In genomic region chr5:177516601-177517568, GRCh38 we compare ENCODE assay signal across 1 cellular context.
TF ChIP-seq lines count a peak whose summit lies in the region.

DDX41 (minus strand) TSS chr5:177516961; CDS start chr5:177516945, 16 bp downstream.

TF ChIP-seq in HepG2, 621 proteins besides CTCF, POLR2A, EP300 and RAD21 (continued from another document and continues in another):
- peak; percentile 73 for TF ChIP-seq ZBTB7A (CRISPR knock-in tag; IDR thresholded peaks at IDR 0.05)
- TF ChIP-seq ZSCAN5A (CRISPR knock-in tag; IDR thresholded peaks at IDR 0.05; ENCODE audit: borderline replicate concordance), result no peak
- TF ChIP-seq MYNN (CRISPR knock-in tag; IDR thresholded peaks at IDR 0.05; ENCODE audit: low read depth), result 0 out of 2 replicates have a peak, but pooled peaks have one; percentile 87
- 0 out of 2 replicates have a peak, but pooled peaks have one; percentile 41 for TF ChIP-seq ZFP41 (CRISPR knock-in tag; IDR thresholded peaks at IDR 0.05; ENCODE audit: borderline replicate concordance)
- TF ChIP-seq LRRFIP1 (CRISPR knock-in tag; conservative IDR thresholded peaks at IDR 0.05), result no peak
- 0 out of 2 replicates have a peak, but pooled peaks have one; percentile 24 for TF ChIP-seq ZNF790 (CRISPR knock-in tag; IDR thresholded peaks at IDR 0.05; ENCODE audit: borderline replicate concordance)
- TF ChIP-seq CENPT (CRISPR knock-in tag; IDR thresholded peaks at IDR 0.05; ENCODE audit: low read depth), result no peak
- peak; percentile 93 for TF ChIP-seq ZNF235 (CRISPR knock-in tag; IDR thresholded peaks at IDR 0.05; ENCODE audit: borderline replicate concordance)
- 0 out of 2 replicates have a peak, but pooled peaks have one; percentile 24 for TF ChIP-seq SATB2 (CRISPR knock-in tag; IDR thresholded peaks at IDR 0.05)
- 0 out of 2 replicates have a peak, but pooled peaks have one; percentile 59 for TF ChIP-seq HNRNPL (IDR thresholded peaks at IDR 0.05; ENCODE audit: low read depth, low read length)
- TF ChIP-seq SAP130 (CRISPR knock-in tag; IDR thresholded peaks at IDR 0.05; ENCODE audit: low read depth), result peak; percentile 99
- TF ChIP-seq SOX6 (IDR thresholded peaks at IDR 0.05), result no peak
- peak; percentile 76 for TF ChIP-seq SOX6 (CRISPR knock-in tag; IDR thresholded peaks at IDR 0.05)
- no peak; the same call in 1 of the 2 replicates for TF ChIP-seq FOXO1 (CRISPR knock-in tag; IDR thresholded peaks at IDR 0.05)
- TF ChIP-seq CC2D1A (CRISPR knock-in tag; IDR thresholded peaks at IDR 0.05), result no peak
- no peak for TF ChIP-seq HNF4A (CRISPR knock-in tag; IDR thresholded peaks at IDR 0.05)
- TF ChIP-seq TAF15 (IDR thresholded peaks at IDR 0.05; ENCODE audit: low read depth, low read length, poor library complexity, severe bottlenecking), result peak; percentile 60
- TF ChIP-seq ZNF446 (CRISPR knock-in tag; IDR thresholded peaks at IDR 0.05), result no peak
- peak; percentile 16; the same call in 1 of the 2 replicates for TF ChIP-seq ZMYM3 (CRISPR knock-in tag; IDR thresholded peaks at IDR 0.05)
- TF ChIP-seq FOXK1 (CRISPR knock-in tag; IDR thresholded peaks at IDR 0.05; ENCODE audit: borderline replicate concordance, low read depth), result peak; percentile 82; the same call in 1 of the 2 replicates
- TF ChIP-seq HNRNPLL (IDR thresholded peaks at IDR 0.05; ENCODE audit: low read depth, low read length, poor library complexity, severe bottlenecking), result peak; percentile 89
- no peak for TF ChIP-seq SNAPC5 (CRISPR knock-in tag; IDR thresholded peaks at IDR 0.05; ENCODE audit: borderline replicate concordance)
- peak; percentile 63; the same call in 1 of the 2 replicates for TF ChIP-seq NFAT5 (CRISPR knock-in tag; IDR thresholded peaks at IDR 0.05)
- no peak for TF ChIP-seq MTA3 (CRISPR knock-in tag; IDR thresholded peaks at IDR 0.05)
- TF ChIP-seq ZBTB14 (CRISPR knock-in tag; IDR thresholded peaks at IDR 0.05), result no peak
- peak; percentile 63 for TF ChIP-seq ISL2 (CRISPR knock-in tag; IDR thresholded peaks at IDR 0.05)
- peak; percentile 69; the same call in 1 of the 2 replicates for TF ChIP-seq ZSCAN9 (CRISPR knock-in tag; IDR thresholded peaks at IDR 0.05; ENCODE audit: borderline replicate concordance)
- TF ChIP-seq NCOA5 (CRISPR knock-in tag; IDR thresholded peaks at IDR 0.05), result no peak
- TF ChIP-seq ZMYM2 (CRISPR knock-in tag; IDR thresholded peaks at IDR 0.05), result no peak
- TF ChIP-seq HNF1A (IDR thresholded peaks at IDR 0.05; ENCODE audit: low read depth), result no peak
- peak; percentile 85 for TF ChIP-seq HNF1A (CRISPR knock-in tag; IDR thresholded peaks at IDR 0.05; ENCODE audit: borderline replicate concordance)
- TF ChIP-seq ARID4A (CRISPR knock-in tag; IDR thresholded peaks at IDR 0.05; ENCODE audit: borderline replicate concordance), result peak; percentile 99
- TF ChIP-seq ATF1 (CRISPR knock-in tag; IDR thresholded peaks at IDR 0.05), result peak; percentile 88
- peak; percentile 96 for TF ChIP-seq PHF20 (CRISPR knock-in tag; IDR thresholded peaks at IDR 0.05)
- TF ChIP-seq ZNF292 (CRISPR knock-in tag; IDR thresholded peaks at IDR 0.05; ENCODE audit: borderline replicate concordance, low read depth), result no peak
- no peak for TF ChIP-seq CCAR2 (optimal IDR thresholded peaks at IDR 0.05; ENCODE audit: low read depth, low read length)
- peak; percentile 66; the same call in 1 of the 2 replicates for TF ChIP-seq ZNF34 (CRISPR knock-in tag; IDR thresholded peaks at IDR 0.05; ENCODE audit: borderline replicate concordance)
- TF ChIP-seq TMF1 (CRISPR knock-in tag; IDR thresholded peaks at IDR 0.05; ENCODE audit: low read depth), result no peak
- TF ChIP-seq JARID2 (CRISPR knock-in tag; IDR thresholded peaks at IDR 0.05; ENCODE audit: insufficient replicate concordance), result no peak
- peak; percentile 31; the same call in 1 of the 2 replicates for TF ChIP-seq AHR (CRISPR knock-in tag; IDR thresholded peaks at IDR 0.05)
- no peak; the same call in 1 of the 2 replicates for TF ChIP-seq NRL (CRISPR knock-in tag; IDR thresholded peaks at IDR 0.05; ENCODE audit: borderline replicate concordance)
- TF ChIP-seq MIER3 (CRISPR knock-in tag; IDR thresholded peaks at IDR 0.05; ENCODE audit: borderline replicate concordance), result peak; percentile 69
- no peak for TF ChIP-seq ZNF878 (CRISPR knock-in tag; IDR thresholded peaks at IDR 0.05)
- TF ChIP-seq KLF13 (CRISPR knock-in tag; IDR thresholded peaks at IDR 0.05), result peak; percentile 80; the same call in 1 of the 2 replicates
- TF ChIP-seq ZNF674 (CRISPR knock-in tag; IDR thresholded peaks at IDR 0.05; ENCODE audit: low read depth), result no peak
- peak; percentile 93; the same call in 1 of the 2 replicates for TF ChIP-seq ZNF614 (CRISPR knock-in tag; IDR thresholded peaks at IDR 0.05; ENCODE audit: borderline replicate concordance)
- TF ChIP-seq SYNCRIP (IDR thresholded peaks at IDR 0.05; ENCODE audit: insufficient read depth, low read depth, low read length), result no peak
- TF ChIP-seq TBP (CRISPR knock-in tag; IDR thresholded peaks at IDR 0.05), result no peak
- peak; percentile 60; the same call in 1 of the 2 replicates for TF ChIP-seq FOSL2 (CRISPR knock-in tag; IDR thresholded peaks at IDR 0.05)
